12 cellular contexts compared by ENCODE assay signal in genomic region chr2:189952536-189953109, GRCh38.
DNase-seq lines count a peak whose midpoint lies in the region; ATAC-seq, FAIRE-seq and TF ChIP-seq lines count a peak whose summit lies in the region.
"Had no signal": no experiment of that assay in that cellular context is flagged by ENCODE, and none has a peak within 500 bp of the region (broad histone marks: within the 10 kb centered on the region; RNA-seq: fewer than 3 reads in every experiment).

No MANE protein-coding gene starts in this region.

- POLR2A ChIA-PET in CD8-positive, alpha-beta T cell (lab: Charles Lee), result no interaction called here

- H3K4me3 Mint-ChIP-seq in CD8-positive, alpha-beta T cell, result no peak overlapping the region
- H3K4me3 Mint-ChIP-seq: activated T-cell treated with anti-CD3 and anti-CD28 coated beads, Interleukin-2, amount 50 U/mL, for 4 hours had no signal

- no peaks in the 10 kb centered on the region for H3K9me3 Mint-ChIP-seq in CD8-positive, alpha-beta T cell
- H3K9me3 Mint-ChIP-seq: activated T-cell treated with anti-CD3 and anti-CD28 coated beads, Interleukin-2, amount 50 U/mL, for 4 hours had no signal

- peak; percentile 76 for FAIRE-seq in GM18507 (lab: Jason Lieb, UNC)

- no peak for DNase-seq in GM18507 (ENCODE audit: extremely low spot score, insufficient read length, low read depth)
- peak; percentile 83 for DNase-seq in SIG-M5 treated with dmso at 0.1 percent for 504 hours (lab: John Stamatoyannopoulos, UW; ENCODE audit: unreplicated experiment)
- DNase-seq in SHP77 (lab: John Stamatoyannopoulos, UW), result no peak
- no peak for DNase-seq in CD8-positive, alpha-beta T cell
- no peak for DNase-seq in dermis blood vessel endothelial cell
- DNase-seq in NCI-H187 treated with DMSO at 0.1 percent for 48 hours (lab: John Stamatoyannopoulos, UW), result no peak
- DNase-seq: activated T-cell treated with anti-CD3 and anti-CD28 coated beads, Interleukin-2, amount 50 U/mL, for 4 hours; COR-L47; H7; NCI-H1930 had no signal

- H3K27me3 Mint-ChIP-seq in CD8-positive, alpha-beta T cell (ENCODE audit: low read depth), result peaks cover 3% of the 10 kb centered on the region

- H3K27me3 ChIP-seq in CD8-positive, alpha-beta T cell (ENCODE audit: insufficient read depth, low read length), result no peaks in the 10 kb centered on the region

- CTCF ChIA-PET in CD8-positive, alpha-beta T cell (lab: Charles Lee), result no interaction called here

- no peaks in the 10 kb centered on the region for H3K9me3 ChIP-seq in CD8-positive, alpha-beta T cell (ENCODE audit: low read length)

- ATAC-seq in GM21515 (IDR thresholded peaks at IDR 0.05; ENCODE audit: unreplicated experiment), result peak; percentile 89
- peak; percentile 87 for ATAC-seq in HG03108 (IDR thresholded peaks at IDR 0.05; ENCODE audit: unreplicated experiment)
- ATAC-seq in CD8-positive, alpha-beta T cell, result no peak
- ATAC-seq: activated T-cell treated with anti-CD3 and anti-CD28 coated beads, Interleukin-2, amount 50 U/mL, for 4 hours had no signal

- no peak overlapping the region for H3K27ac Mint-ChIP-seq in CD8-positive, alpha-beta T cell

- no peaks in the 10 kb centered on the region for H3K36me3 ChIP-seq in CD8-positive, alpha-beta T cell (ENCODE audit: insufficient read depth, low read length)

- no peaks in the 10 kb centered on the region for H3K36me3 Mint-ChIP-seq in CD8-positive, alpha-beta T cell

- no peak for TF ChIP-seq CTCF in CD8-positive, alpha-beta T cell (IDR thresholded peaks at IDR 0.05)

- no peaks in the 10 kb centered on the region for H3K4me1 Mint-ChIP-seq in CD8-positive, alpha-beta T cell (ENCODE audit: low read depth)

- H3K27ac ChIP-seq in CD8-positive, alpha-beta T cell (ENCODE audit: low read depth, low read length), result no peak overlapping the region

- H3K4me3 ChIP-seq in CD8-positive, alpha-beta T cell (ENCODE audit: low read depth, low read length), result no peak overlapping the region

- intact Hi-C loops in CD8-positive, alpha-beta T cell (cut with DNase I, micrococcal nuclease), result no loop called here

- H3K4me1 ChIP-seq in CD8-positive, alpha-beta T cell (ENCODE audit: insufficient read depth, low read length), result no peaks in the 10 kb centered on the region
